11 cellular contexts compared by ENCODE assay signal in genomic region chr14:49583629-49584028, GRCh38. TPM values are rescaled to one million over a fixed set of nuclear protein-coding genes. Genes with fewer than 3 reads are reported as not detected.
DNase-seq lines count a peak whose midpoint lies in the region; ATAC-seq and TF ChIP-seq lines count a peak whose summit lies in the region.
"Had no signal": no experiment of that assay in that cellular context is flagged by ENCODE, and none has a peak within 500 bp of the region (broad histone marks: within the 10 kb centered on the region; RNA-seq: fewer than 3 reads in every experiment).

No MANE protein-coding gene starts in this region.

- WGBS in mesenchymal stem cell, result 91% methylated on average over 5 of the region's 6 CpGs

- no peak overlapping the region for H4K8ac ChIP-seq in mesenchymal stem cell (ENCODE audit: low read length)

- peak overlapping the region; percentile 60 for H3K4me2 ChIP-seq in mesenchymal stem cell (ENCODE audit: low read length, poor library complexity, severe bottlenecking)

- peaks cover 27% of the 10 kb centered on the region for H3K36me3 ChIP-seq in CD4-positive, CD25-positive, alpha-beta regulatory T cell (ENCODE audit: control insufficient read depth, insufficient read depth, low read length)
- peaks cover 13 to 35% of the 10 kb centered on the region in 2 experiments for H3K36me3 ChIP-seq in mesenchymal stem cell (ENCODE audit: control insufficient read depth in 1 of 2, insufficient read depth in 2 of 2, low read depth in 1 of 2, low read length in 2 of 2)

- H3K9ac ChIP-seq in mesenchymal stem cell (ENCODE audit: low read length), result peak overlapping the region; percentile 96

- no peaks in the 10 kb centered on the region for H3K27me3 ChIP-seq in CD4-positive, CD25-positive, alpha-beta regulatory T cell (ENCODE audit: control insufficient read depth, insufficient read depth, low read length)
- H3K27me3 ChIP-seq in mesenchymal stem cell (ENCODE audit: control insufficient read depth in 1 of 2, insufficient read depth in 1 of 2, low read length in 2 of 2), result no peaks in the 10 kb centered on the region

- H3K27ac ChIP-seq in CD4-positive, CD25-positive, alpha-beta regulatory T cell (ENCODE audit: insufficient read depth, low read length, poor library complexity, severe bottlenecking), result no peak overlapping the region
- H3K27ac ChIP-seq in mesenchymal stem cell (ENCODE audit: low read length, poor library complexity, severe bottlenecking), result no peak overlapping the region

- no peak for DNase-seq in CD4-positive, CD25-positive, alpha-beta regulatory T cell
- DNase-seq in HFF-Myc (ENCODE audit: extremely low read depth, low read depth), result no peak
- DNase-seq in activated naive CD8-positive, alpha-beta T cell treated with anti-CD3 and anti-CD28 coated beads for 36 hours, result no peak
- peak; percentile 42 for DNase-seq in mesenchymal stem cell
- DNase-seq in NOMO-1 treated with dmso at 0.1 percent for 144 hours (lab: John Stamatoyannopoulos, UW; ENCODE audit: unreplicated experiment), result no peak
- DNase-seq in activated effector memory CD4-positive, alpha-beta T cell treated with Interleukin-2 at 50 U/mL for 16 hours, result no peak
- DNase-seq in posterior cingulate gyrus, result no peak
- no peak for DNase-seq in DMS153 (lab: John Stamatoyannopoulos, UW)
- DNase-seq: DMS79 treated with DMSO at 0.1 percent for 48 hours; NCI-H1417 treated with DMSO at 0.1 percent for 48 hours; stimulated activated CD4-positive, alpha-beta T cell treated with anti-CD3 and anti-CD28 coated beads, Interleukin-1b, Interleukin-23, amount 100 ng/mL, for 48 hours had no signal

- H3K9me3 Mint-ChIP-seq in CD4-positive, CD25-positive, alpha-beta regulatory T cell, result peaks cover 0 to 5% (median 0%) of the 10 kb centered on the region in 7 donors
- H3K9me3 Mint-ChIP-seq in activated naive CD8-positive, alpha-beta T cell treated with anti-CD3 and anti-CD28 coated beads for 36 hours, result no peaks in the 10 kb centered on the region

- H2AK5ac ChIP-seq in mesenchymal stem cell (ENCODE audit: low read length, severe bottlenecking), result no peak overlapping the region

- H3K4ac ChIP-seq in mesenchymal stem cell (ENCODE audit: low read depth in 1 of 2, low read length in 2 of 2), result no peak overlapping the region

- no peak overlapping the region for H4K91ac ChIP-seq in mesenchymal stem cell (ENCODE audit: low read length)

- H3K23ac ChIP-seq in mesenchymal stem cell (ENCODE audit: low read length in 2 of 2), result no peak overlapping the region

- H2BK120ac ChIP-seq in mesenchymal stem cell (ENCODE audit: low read depth, low read length), result no peak overlapping the region

- peaks cover 39% of the 10 kb centered on the region for H3K36me3 Mint-ChIP-seq in CD4-positive, CD25-positive, alpha-beta regulatory T cell
- H3K36me3 Mint-ChIP-seq in activated naive CD8-positive, alpha-beta T cell treated with anti-CD3 and anti-CD28 coated beads for 36 hours, result peaks cover 63% of the 10 kb centered on the region

- no peak overlapping the region for H3K14ac ChIP-seq in mesenchymal stem cell (ENCODE audit: low read length in 2 of 2)

- no peak overlapping the region for H2BK5ac ChIP-seq in mesenchymal stem cell (ENCODE audit: low read depth, low read length, poor library complexity, severe bottlenecking)

- no peak overlapping the region for H2AFZ ChIP-seq in mesenchymal stem cell (ENCODE audit: low read depth, low read length)

- intact Hi-C loops in posterior cingulate gyrus (cut with DNase I), result no loop called here

- no peaks in the 10 kb centered on the region for H3K9me3 ChIP-seq in CD4-positive, CD25-positive, alpha-beta regulatory T cell (ENCODE audit: control insufficient read depth in 2 of 2, low read length in 2 of 2)
- no peaks in the 10 kb centered on the region for H3K9me3 ChIP-seq in mesenchymal stem cell (ENCODE audit: control insufficient read depth, low read length)

- H3K4me1 ChIP-seq in CD4-positive, CD25-positive, alpha-beta regulatory T cell (ENCODE audit: control insufficient read depth, insufficient read depth, low read length, poor library complexity, severe bottlenecking), result peaks cover 38% of the 10 kb centered on the region
- H3K4me1 ChIP-seq in mesenchymal stem cell (ENCODE audit: control insufficient read depth, insufficient read depth, low read depth, low read length), result peaks cover 8% of the 10 kb centered on the region

- H2BK15ac ChIP-seq in mesenchymal stem cell (ENCODE audit: low read depth, poor library complexity, severe bottlenecking), result no peak overlapping the region

- peak overlapping the region; percentile 100 for H3K4me3 ChIP-seq in CD4-positive, CD25-positive, alpha-beta regulatory T cell (ENCODE audit: low read depth, low read length)
- H3K4me3 ChIP-seq in HFF-Myc (replicated peaks; ENCODE audit: low read depth, low read length) (peak overlapping the region; percentile 87), mesenchymal stem cell (ENCODE audit: insufficient read depth in 1 of 2, low read depth in 1 of 2, low read length in 2 of 2) (peak overlapping the region in 1 of 2 experiments; percentile 89)

- peak overlapping the region; percentile 91 to 96 (median 94) for H3K4me3 Mint-ChIP-seq in CD4-positive, CD25-positive, alpha-beta regulatory T cell
- H3K4me3 Mint-ChIP-seq in activated naive CD8-positive, alpha-beta T cell treated with anti-CD3 and anti-CD28 coated beads for 36 hours, result peak overlapping the region; percentile 92

- H3K4me1 Mint-ChIP-seq in CD4-positive, CD25-positive, alpha-beta regulatory T cell, result peaks cover 35 to 79% (median 52%) of the 10 kb centered on the region in 4 donors
- peaks cover 59% of the 10 kb centered on the region for H3K4me1 Mint-ChIP-seq in activated naive CD8-positive, alpha-beta T cell treated with anti-CD3 and anti-CD28 coated beads for 36 hours

- TF ChIP-seq CTCF in HFF-Myc (IDR thresholded peaks at IDR 0.05; ENCODE audit: low read depth, low read length, missing control alignments), result no peak

- peaks cover 11% of the 10 kb centered on the region for H3K27me3 Mint-ChIP-seq in CD4-positive, CD25-positive, alpha-beta regulatory T cell
- H3K27me3 Mint-ChIP-seq in activated naive CD8-positive, alpha-beta T cell treated with anti-CD3 and anti-CD28 coated beads for 36 hours, result peaks cover 11% of the 10 kb centered on the region

- ATAC-seq in CD4-positive, CD25-positive, alpha-beta regulatory T cell (ENCODE audit: low read depth in 2 of 2), result no peak

- H3K27ac Mint-ChIP-seq in CD4-positive, CD25-positive, alpha-beta regulatory T cell, result peak overlapping the region; percentile 48 to 100 (median 83)
- H3K27ac Mint-ChIP-seq in activated naive CD8-positive, alpha-beta T cell treated with anti-CD3 and anti-CD28 coated beads for 36 hours, result peak overlapping the region; percentile 100

- H3K79me1 ChIP-seq in mesenchymal stem cell (replicated peaks; ENCODE audit: low read length, poor library complexity, severe bottlenecking), result peaks cover 4% of the 10 kb centered on the region

- H3K18ac ChIP-seq in mesenchymal stem cell (ENCODE audit: low read depth in 1 of 2, low read length in 2 of 2), result no peak overlapping the region

- H2BK12ac ChIP-seq in mesenchymal stem cell (ENCODE audit: low read length in 2 of 2), result no peak overlapping the region

RNA-seq across cellular contexts. Expression of gene RPS29, which starts 2.6 kb away (rescaled TPM):
- 2,952 TPM for total RNA-seq in CD4-positive, CD25-positive, alpha-beta regulatory T cell
- polyA plus RNA-seq in CD4-positive, CD25-positive, alpha-beta regulatory T cell, result over 10,000 TPM in 2 of 4 donors, 1,000 to 10,000 TPM in 2; 7,004 to 11,285 (median 9,263) TPM
- total RNA-seq in activated naive CD8-positive, alpha-beta T cell treated with anti-CD3 and anti-CD28 coated beads for 36 hours, result 1,000 to 10,000 TPM; 1,759 to 2,048 TPM
- 12,280 TPM for polyA plus RNA-seq in mesenchymal stem cell (2013, experiment 1 of 2)
- polyA plus RNA-seq in mesenchymal stem cell (2013, experiment 2 of 2), result 12,284 TPM

RNA-seq across cellular contexts. Expression of gene LRR1, which starts 15.1 kb away (rescaled TPM):
- total RNA-seq in CD4-positive, CD25-positive, alpha-beta regulatory T cell, result 11.2 TPM
- 10 to 100 TPM; 13.9 to 26.7 (median 20.3) TPM for polyA plus RNA-seq in CD4-positive, CD25-positive, alpha-beta regulatory T cell
- total RNA-seq in activated naive CD8-positive, alpha-beta T cell treated with anti-CD3 and anti-CD28 coated beads for 36 hours, result 10 to 100 TPM; 58.9 to 59.9 TPM
- 10.7 TPM for polyA plus RNA-seq in mesenchymal stem cell (2013, experiment 1 of 2)
- polyA plus RNA-seq in mesenchymal stem cell (2013, experiment 2 of 2), result 9.5 TPM

RNA-seq across cellular contexts. Expression of gene RPL36AL, which starts 36.8 kb away (rescaled TPM):
- 240 TPM for total RNA-seq in CD4-positive, CD25-positive, alpha-beta regulatory T cell
- polyA plus RNA-seq in CD4-positive, CD25-positive, alpha-beta regulatory T cell, result 100 to 1,000 TPM; 632 to 774 (median 735) TPM
- 100 to 1,000 TPM; 236 to 250 TPM for total RNA-seq in activated naive CD8-positive, alpha-beta T cell treated with anti-CD3 and anti-CD28 coated beads for 36 hours
- polyA plus RNA-seq in mesenchymal stem cell (2013, experiment 1 of 2), result 729 TPM
- polyA plus RNA-seq in mesenchymal stem cell (2013, experiment 2 of 2), result 715 TPM

RNA-seq across cellular contexts. Expression of gene MGAT2, which starts 37.0 kb away (rescaled TPM):
- 32.0 TPM for total RNA-seq in CD4-positive, CD25-positive, alpha-beta regulatory T cell
- polyA plus RNA-seq in CD4-positive, CD25-positive, alpha-beta regulatory T cell, result 10 to 100 TPM; 34.6 to 43.7 (median 36.4) TPM
- 10 to 100 TPM; 40.0 to 42.0 TPM for total RNA-seq in activated naive CD8-positive, alpha-beta T cell treated with anti-CD3 and anti-CD28 coated beads for 36 hours
- polyA plus RNA-seq in mesenchymal stem cell (2013, experiment 1 of 2), result 43.8 TPM
- polyA plus RNA-seq in mesenchymal stem cell (2013, experiment 2 of 2), result 46.2 TPM

RNA-seq across cellular contexts. Expression of gene DNAAF2, which starts 51.4 kb away (rescaled TPM):
- total RNA-seq in CD4-positive, CD25-positive, alpha-beta regulatory T cell, result 9.5 TPM
- polyA plus RNA-seq in CD4-positive, CD25-positive, alpha-beta regulatory T cell, result 10 to 100 TPM; 17.6 to 24.6 (median 19.5) TPM
- 10 to 100 TPM; 15.5 to 15.6 TPM for total RNA-seq in activated naive CD8-positive, alpha-beta T cell treated with anti-CD3 and anti-CD28 coated beads for 36 hours
- 5.2 TPM for polyA plus RNA-seq in mesenchymal stem cell (2013, experiment 1 of 2)
- 6.0 TPM for polyA plus RNA-seq in mesenchymal stem cell (2013, experiment 2 of 2)
